In genomic region chr2:3536682-3537632, GRCh38 we compare ENCODE assay signal across 8 cellular contexts. TPM values are rescaled to one million over a fixed set of nuclear protein-coding genes. Genes with fewer than 3 reads are reported as not detected.
DNase-seq lines count a peak whose midpoint lies in the region; ATAC-seq and TF ChIP-seq lines count a peak whose summit lies in the region.

No MANE protein-coding gene starts in this region.

- POLR2A ChIA-PET in A673 (lab: Charles Lee; ENCODE audit: low non-redundant PET), result interaction anchor here (0.6 kb wide), 1 partner anchor 850 kb away, joined by 10 read pairs; no protein-coding TSS in a partner anchor

- H3K27me3 ChIP-seq in A673 (replicated peaks; ENCODE audit: insufficient read depth, low read depth, low read length, poor library complexity) (no peaks in the 10 kb centered on the region), right lobe of liver (no peaks in the 10 kb centered on the region), tibial nerve (no peaks in the 10 kb centered on the region)

- H3K36me3 ChIP-seq in A673 (ENCODE audit: insufficient read depth, low read length, poor library complexity, severe bottlenecking) (peaks cover 3% of the 10 kb centered on the region), right lobe of liver (no peaks in the 10 kb centered on the region), tibial nerve (peaks cover 0 to 51% (median 9%) of the 10 kb centered on the region in 3 donors)

- TF ChIP-seq CTCF in A673 (conservative IDR thresholded peaks at IDR 0.05; ENCODE audit: low read depth, low read length), result peak; percentile 48
- TF ChIP-seq CTCF in cardiac fibroblast (IDR thresholded peaks at IDR 0.05; ENCODE audit: low read depth, low read length), result peak; percentile 65
- TF ChIP-seq CTCF in right lobe of liver (IDR thresholded peaks at IDR 0.05), result peak; percentile 18 to 39 (median 32)
- peak; percentile 26 to 53 (median 40) for TF ChIP-seq CTCF in tibial nerve (IDR thresholded peaks at IDR 0.05)

- H3K4me1 ChIP-seq in A673 (ENCODE audit: insufficient read depth, low read length, poor library complexity, severe bottlenecking) (peaks cover 4% of the 10 kb centered on the region), right lobe of liver (peaks cover 0 to 58% (median 18%) of the 10 kb centered on the region in 4 donors), tibial nerve (peaks cover 0 to 22% (median 14%) of the 10 kb centered on the region in 4 donors)

- no peak overlapping the region for H3K4me3 ChIP-seq in A673 (ENCODE audit: low read depth, low read length, poor library complexity, severe bottlenecking)
- H3K4me3 ChIP-seq in cardiac fibroblast (replicated peaks in 1 of 2; ENCODE audit: low read depth in 2 of 2, low read length in 2 of 2), result peak overlapping the region; percentile 33 to 51
- H3K4me3 ChIP-seq in right lobe of liver, result peak overlapping the region; percentile 25 to 39 (median 29)
- peak overlapping the region; percentile 30 to 55 (median 40) for H3K4me3 ChIP-seq in tibial nerve

- intact Hi-C loops in A673 (cut with micrococcal nuclease; ENCODE audit: unreplicated experiment), result loop anchor here (2.0 kb wide), 1 partner anchor 114 kb away; no protein-coding TSS in a partner anchor
- intact Hi-C loops in right lobe of liver (cut with DNase I), result no loop called here

- H3K27ac ChIP-seq in A673 (ENCODE audit: low read depth, low read length, poor library complexity, severe bottlenecking) (no peak overlapping the region), right lobe of liver (peak overlapping the region; percentile 88 to 92 (median 91)), tibial nerve (peak overlapping the region; percentile 83 to 97 (median 92))

- WGBS in right lobe of liver (ENCODE audit: insufficient coverage, low coverage, low lambda C conversion rate, missing lambda C conversion rate), result 26% methylated on average over 11 of the region's 16 CpGs
- WGBS in tibial nerve, 2 donors, result 49 to 52% methylated on average over 16 of the region's 16 CpGs

- ATAC-seq in GM19351 (IDR thresholded peaks at IDR 0.05; ENCODE audit: unreplicated experiment), result peak; percentile 42
- peak; percentile 66 to 80 (median 76) for ATAC-seq in right lobe of liver

- DNase-seq in A673 (ENCODE audit: low spot score), result peak; percentile 61
- peak; percentile 36 for DNase-seq in NOMO-1 treated with dmso at 0.1 percent for 144 hours (lab: John Stamatoyannopoulos, UW; ENCODE audit: unreplicated experiment)
- DNase-seq in cardiac fibroblast (ENCODE audit: low read depth in 2 of 2), result peak; percentile 56 to 66
- DNase-seq in right lobe of liver, result peak; percentile 58 to 82 (median 79)
- DNase-seq in tibial nerve (ENCODE audit: low spot score in 2 of 2), result peak in 1 of 2 donors; percentile 30
- DNase-seq in SKM-1 (lab: John Stamatoyannopoulos, UW; ENCODE audit: unreplicated experiment), result no peak
- no peak for DNase-seq in GF-D8 (lab: John Stamatoyannopoulos, UW)

- H3K9me3 ChIP-seq in A673 (ENCODE audit: low read depth, low read length, poor library complexity, severe bottlenecking) (no peaks in the 10 kb centered on the region), right lobe of liver (no peaks in the 10 kb centered on the region), tibial nerve (no peaks in the 10 kb centered on the region)

- no peak for TF ChIP-seq POLR2A in right lobe of liver (IDR thresholded peaks at IDR 0.05)
- TF ChIP-seq POLR2A in tibial nerve (IDR thresholded peaks at IDR 0.05), result no peak

- TF ChIP-seq EP300 in tibial nerve (IDR thresholded peaks at IDR 0.05), result no peak

- CTCF ChIA-PET in A673 (lab: Charles Lee), result interaction anchor here (0.5 to 0.6 kb wide), 2 partner anchors 9 to 18 kb away, joined by 3 to 9 read pairs; no protein-coding TSS in a partner anchor

- no TSS peak for BruUV-seq in A673 (replicated peaks; lab: Mats Ljungman, UMichigan)

RNA-seq across cellular contexts. Expression of gene ADI1, which starts 17.6 kb away (rescaled TPM):
- total RNA-seq in A673 (2021) (52.4 and 68.3 TPM in 2 replicates), right lobe of liver (100 to 1,000 TPM; 165 to 470 (median 246) TPM), tibial nerve (100 to 1,000 TPM in 3 of 4 donors, 10 to 100 TPM in 1; 51.9 to 112 (median 106) TPM)

RNA-seq across cellular contexts. Expression of gene RNASEH1, which starts 21.2 kb away (rescaled TPM):
- total RNA-seq in A673 (2021), result 45.3 and 48.3 TPM in 2 replicates
- 10 to 100 TPM in 3 of 6 experiments, 1 to 10 TPM in 3; 8.3 to 12.2 (median 10.0) TPM for total RNA-seq in right lobe of liver
- total RNA-seq in tibial nerve, result 10 to 100 TPM; 21.6 to 31.0 (median 26.1) TPM

RNA-seq across cellular contexts. Expression of gene RPS7, which starts 38.1 kb away (rescaled TPM):
- total RNA-seq in A673 (2021), result 1,383 and 1,475 TPM in 2 replicates
- 1,000 to 10,000 TPM in 2 of 6 experiments, 100 to 1,000 TPM in 4; 366 to 1,499 (median 423) TPM for total RNA-seq in right lobe of liver
- total RNA-seq in tibial nerve, result 1,000 to 10,000 TPM; 2,343 to 3,332 (median 3,117) TPM

RNA-seq across cellular contexts. Expression of gene COLEC11, which starts 58.0 kb away (rescaled TPM):
- total RNA-seq in A673 (2021), result 0.63 and 0.77 TPM in 2 replicates
- 10 to 100 TPM; 25.2 to 58.6 (median 41.1) TPM for total RNA-seq in right lobe of liver
- total RNA-seq in tibial nerve, result 1 to 10 TPM in 2 of 4 donors, under 1 TPM in 1, not detected in 1; 0.66 to 6.7 (median 1.6) TPM

Comparison
In these comparisons a context has a peak if more than half of its experiments do, and no peak if none do; other contexts are left out.
1. DNase-seq: peak in A673 (single experiment), NOMO-1 treated with dmso at 0.1 percent for 144 hours (single experiment), cardiac fibroblast (2 of 2) and right lobe of liver (3 of 3); none in SKM-1 (single experiment) and GF-D8 (single experiment).
2. Peak in every context shown above with its lines, with median percentiles within 50 percentile points of each other: CTCF ChIP-seq.